In genomic region chr3:55526332-55527030, GRCh38 we compare ENCODE assay signal across 1 cellular context.
A peak's percentile ranks its signal among the peaks of the same experiment; 100 is the strongest.
TF ChIP-seq lines count a peak whose summit lies in the region.

No MANE protein-coding gene starts in this region.

TF ChIP-seq in HepG2, 621 proteins besides CTCF, POLR2A, EP300 and RAD21 (continued from another document and continues in another):
- TF ChIP-seq ZNF503 (CRISPR knock-in tag; IDR thresholded peaks at IDR 0.05) (no peak), FOXJ3 (CRISPR knock-in tag; IDR thresholded peaks at IDR 0.05; ENCODE audit: borderline replicate concordance) (peak; percentile 41; the same call in 1 of the 2 replicates), REXO4 (CRISPR knock-in tag; IDR thresholded peaks at IDR 0.05; ENCODE audit: borderline replicate concordance) (no peak), ZNF253 (CRISPR knock-in tag; IDR thresholded peaks at IDR 0.05; ENCODE audit: borderline replicate concordance) (no peak), ARID3A (IDR thresholded peaks at IDR 0.05; ENCODE audit: low read depth, low read length) (no peak), IRF2 (CRISPR knock-in tag; IDR thresholded peaks at IDR 0.05) (no peak), TCF7L2 (IDR thresholded peaks at IDR 0.05; ENCODE audit: low read depth, low read length) (no peak), SOX6 (IDR thresholded peaks at IDR 0.05) (no peak), SOX6 (CRISPR knock-in tag; IDR thresholded peaks at IDR 0.05) (peak; percentile 53), JDP2 (CRISPR knock-in tag; IDR thresholded peaks at IDR 0.05; ENCODE audit: borderline replicate concordance) (no peak), GLMP (CRISPR knock-in tag; IDR thresholded peaks at IDR 0.05; ENCODE audit: borderline replicate concordance) (no peak), ZNF713 (CRISPR knock-in tag; IDR thresholded peaks at IDR 0.05) (no peak), ZNF510 (CRISPR knock-in tag; IDR thresholded peaks at IDR 0.05; ENCODE audit: low read depth) (no peak), ZNF230 (CRISPR knock-in tag; IDR thresholded peaks at IDR 0.05) (no peak), LCORL (IDR thresholded peaks at IDR 0.05) (no peak), LCORL (CRISPR knock-in tag; IDR thresholded peaks at IDR 0.05) (peak; percentile 64; the same call in 1 of the 2 replicates), HOXA5 (CRISPR knock-in tag; IDR thresholded peaks at IDR 0.05) (no peak), MED13 (CRISPR knock-in tag; IDR thresholded peaks at IDR 0.05) (no peak), MAX (IDR thresholded peaks at IDR 0.05) (peak; percentile 34; the same call in 1 of the 2 replicates), KDM3A (CRISPR knock-in tag; IDR thresholded peaks at IDR 0.05; ENCODE audit: low read depth) (no peak), ZNF784 (CRISPR knock-in tag; IDR thresholded peaks at IDR 0.05; ENCODE audit: borderline replicate concordance) (no peak), HIVEP1 (CRISPR knock-in tag; IDR thresholded peaks at IDR 0.05) (no peak), MTA1 (CRISPR knock-in tag; IDR thresholded peaks at IDR 0.05; ENCODE audit: borderline replicate concordance) (no peak), EEA1 (CRISPR knock-in tag; IDR thresholded peaks at IDR 0.05; ENCODE audit: borderline replicate concordance) (no peak), ZNF263 (CRISPR knock-in tag; IDR thresholded peaks at IDR 0.05) (no peak), ATAD3A (CRISPR knock-in tag; IDR thresholded peaks at IDR 0.05) (no peak), TEAD2 (CRISPR knock-in tag; IDR thresholded peaks at IDR 0.05) (no peak), NR2F1 (CRISPR knock-in tag; IDR thresholded peaks at IDR 0.05) (no peak), BCL6 (CRISPR knock-in tag; IDR thresholded peaks at IDR 0.05) (0 out of 2 replicates have a peak, but pooled peaks have one; percentile 33), SIX4 (CRISPR knock-in tag; IDR thresholded peaks at IDR 0.05) (no peak), ZNF274 (CRISPR knock-in tag; IDR thresholded peaks at IDR 0.05) (no peak), REL (CRISPR knock-in tag; conservative IDR thresholded peaks at IDR 0.05) (no peak), MYNN (CRISPR knock-in tag; IDR thresholded peaks at IDR 0.05; ENCODE audit: low read depth) (no peak), FOXP4 (CRISPR knock-in tag; IDR thresholded peaks at IDR 0.05) (no peak), KLF15 (CRISPR knock-in tag; IDR thresholded peaks at IDR 0.05; ENCODE audit: borderline replicate concordance) (no peak), SKI (IDR thresholded peaks at IDR 0.05; ENCODE audit: partially characterized antibody) (no peak), SRSF4 (IDR thresholded peaks at IDR 0.05; ENCODE audit: low read depth, low read length, poor library complexity, severe bottlenecking) (no peak), ZFP90 (CRISPR knock-in tag; IDR thresholded peaks at IDR 0.05; ENCODE audit: borderline replicate concordance) (no peak), NR2F6 (IDR thresholded peaks at IDR 0.05) (no peak), NR2F6 (CRISPR knock-in tag; IDR thresholded peaks at IDR 0.05) (no peak), ZNF570 (CRISPR knock-in tag; IDR thresholded peaks at IDR 0.05; ENCODE audit: borderline replicate concordance) (no peak), ZNF816 (CRISPR knock-in tag; IDR thresholded peaks at IDR 0.05; ENCODE audit: borderline replicate concordance) (no peak), ZNF672 (CRISPR knock-in tag; IDR thresholded peaks at IDR 0.05) (no peak)
- TF ChIP-seq, protein P1, sequence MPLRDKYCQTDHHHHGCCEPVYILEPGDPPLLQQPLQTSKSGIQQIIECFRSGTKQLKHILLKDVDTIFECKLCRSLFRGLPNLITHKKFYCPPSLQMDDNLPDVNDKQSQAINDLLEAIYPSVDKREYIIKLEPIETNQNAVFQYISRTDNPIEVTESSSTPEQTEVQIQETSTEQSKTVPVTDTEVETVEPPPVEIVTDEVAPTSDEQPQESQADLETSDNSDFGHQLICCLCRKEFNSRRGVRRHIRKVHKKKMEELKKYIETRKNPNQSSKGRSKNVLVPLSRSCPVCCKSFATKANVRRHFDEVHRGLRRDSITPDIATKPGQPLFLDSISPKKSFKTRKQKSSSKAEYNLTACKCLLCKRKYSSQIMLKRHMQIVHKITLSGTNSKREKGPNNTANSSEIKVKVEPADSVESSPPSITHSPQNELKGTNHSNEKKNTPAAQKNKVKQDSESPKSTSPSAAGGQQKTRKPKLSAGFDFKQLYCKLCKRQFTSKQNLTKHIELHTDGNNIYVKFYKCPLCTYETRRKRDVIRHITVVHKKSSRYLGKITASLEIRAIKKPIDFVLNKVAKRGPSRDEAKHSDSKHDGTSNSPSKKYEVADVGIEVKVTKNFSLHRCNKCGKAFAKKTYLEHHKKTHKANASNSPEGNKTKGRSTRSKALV (CRISPR knock-in tag; IDR thresholded peaks at IDR 0.05) = no peak
- TF ChIP-seq, protein P2, sequence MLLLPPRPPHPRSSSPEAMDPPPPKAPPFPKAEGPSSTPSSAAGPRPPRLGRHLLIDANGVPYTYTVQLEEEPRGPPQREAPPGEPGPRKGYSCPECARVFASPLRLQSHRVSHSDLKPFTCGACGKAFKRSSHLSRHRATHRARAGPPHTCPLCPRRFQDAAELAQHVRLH (CRISPR knock-in tag; IDR thresholded peaks at IDR 0.05; ENCODE audit: borderline replicate concordance, low read depth) = no peak
- TF ChIP-seq, protein P3, sequence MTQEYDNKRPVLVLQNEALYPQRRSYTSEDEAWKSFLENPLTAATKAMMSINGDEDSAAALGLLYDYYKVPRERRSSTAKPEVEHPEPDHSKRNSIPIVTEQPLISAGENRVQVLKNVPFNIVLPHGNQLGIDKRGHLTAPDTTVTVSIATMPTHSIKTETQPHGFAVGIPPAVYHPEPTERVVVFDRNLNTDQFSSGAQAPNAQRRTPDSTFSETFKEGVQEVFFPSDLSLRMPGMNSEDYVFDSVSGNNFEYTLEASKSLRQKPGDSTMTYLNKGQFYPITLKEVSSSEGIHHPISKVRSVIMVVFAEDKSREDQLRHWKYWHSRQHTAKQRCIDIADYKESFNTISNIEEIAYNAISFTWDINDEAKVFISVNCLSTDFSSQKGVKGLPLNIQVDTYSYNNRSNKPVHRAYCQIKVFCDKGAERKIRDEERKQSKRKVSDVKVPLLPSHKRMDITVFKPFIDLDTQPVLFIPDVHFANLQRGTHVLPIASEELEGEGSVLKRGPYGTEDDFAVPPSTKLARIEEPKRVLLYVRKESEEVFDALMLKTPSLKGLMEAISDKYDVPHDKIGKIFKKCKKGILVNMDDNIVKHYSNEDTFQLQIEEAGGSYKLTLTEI (CRISPR knock-in tag; conservative IDR thresholded peaks at IDR 0.05) = no peak
- TF ChIP-seq, protein P4, sequence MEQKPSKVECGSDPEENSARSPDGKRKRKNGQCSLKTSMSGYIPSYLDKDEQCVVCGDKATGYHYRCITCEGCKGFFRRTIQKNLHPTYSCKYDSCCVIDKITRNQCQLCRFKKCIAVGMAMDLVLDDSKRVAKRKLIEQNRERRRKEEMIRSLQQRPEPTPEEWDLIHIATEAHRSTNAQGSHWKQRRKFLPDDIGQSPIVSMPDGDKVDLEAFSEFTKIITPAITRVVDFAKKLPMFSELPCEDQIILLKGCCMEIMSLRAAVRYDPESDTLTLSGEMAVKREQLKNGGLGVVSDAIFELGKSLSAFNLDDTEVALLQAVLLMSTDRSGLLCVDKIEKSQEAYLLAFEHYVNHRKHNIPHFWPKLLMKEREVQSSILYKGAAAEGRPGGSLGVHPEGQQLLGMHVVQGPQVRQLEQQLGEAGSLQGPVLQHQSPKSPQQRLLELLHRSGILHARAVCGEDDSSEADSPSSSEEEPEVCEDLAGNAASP (CRISPR knock-in tag; IDR thresholded peaks at IDR 0.05; ENCODE audit: borderline replicate concordance) = no peak
